13 cellular contexts compared by ENCODE assay signal in genomic region chr10:32995751-32996150, GRCh38. TPM values are rescaled to one million over a fixed set of nuclear protein-coding genes. Genes with fewer than 3 reads are reported as not detected.
DNase-seq lines count a peak whose midpoint lies in the region; ATAC-seq and TF ChIP-seq lines count a peak whose summit lies in the region.
"Had no signal": no experiment of that assay in that cellular context is flagged by ENCODE, and none has a peak within 500 bp of the region (broad histone marks: within the 10 kb centered on the region; RNA-seq: fewer than 3 reads in every experiment).

No MANE protein-coding gene starts in this region.

- H3K9me3 Mint-ChIP-seq in immature natural killer cell (peaks cover 0 to 11% (median 3%) of the 10 kb centered on the region in 6 donors), type B pancreatic cell (peaks cover 14% of the 10 kb centered on the region)

- H3K4me3 Mint-ChIP-seq in immature natural killer cell (peak overlapping the region in 3 of 5 donors; percentile 19 to 67 (median 54)), type B pancreatic cell (no peak overlapping the region)
- H3K4me3 Mint-ChIP-seq: activated CD4-positive, alpha-beta memory T cell treated with anti-CD3 and anti-CD28 coated beads for 36 hours had no signal

- H3K36me3 ChIP-seq in MG63 (no peaks in the 10 kb centered on the region), prostate gland (no peaks in the 10 kb centered on the region)
- H3K36me3 ChIP-seq: HAP-1 had no signal

- TF ChIP-seq CTCF in type B pancreatic cell (conservative IDR thresholded peaks at IDR 0.05) (no peak), prostate gland (IDR thresholded peaks at IDR 0.05) (no peak)

- WGBS in prostate gland, result 54% methylated on average over 3 of the region's 3 CpGs

- intact Hi-C loops in prostate gland (cut with DNase I), result no loop called here

- H3K27me3 ChIP-seq in MG63, result no peaks in the 10 kb centered on the region
- no peaks in the 10 kb centered on the region for H3K27me3 ChIP-seq in prostate gland (replicated peaks; ENCODE audit: insufficient read depth)

- TF ChIP-seq POLR2A in prostate gland (IDR thresholded peaks at IDR 0.05), result no peak

- H3K36me3 Mint-ChIP-seq in immature natural killer cell (peaks cover 0 to 13% (median 0%) of the 10 kb centered on the region in 3 donors), type B pancreatic cell (no peaks in the 10 kb centered on the region)
- H3K36me3 Mint-ChIP-seq: activated CD4-positive, alpha-beta memory T cell treated with anti-CD3 and anti-CD28 coated beads for 36 hours had no signal

- H3K4me1 ChIP-seq in prostate gland (replicated peaks), result no peaks in the 10 kb centered on the region
- H3K4me1 ChIP-seq: HAP-1 had no signal

- peaks cover 2% of the 10 kb centered on the region; the same call in 1 of the 2 replicates for H3K9me3 ChIP-seq in MG63
- no peaks in the 10 kb centered on the region for H3K9me3 ChIP-seq in prostate gland
- H3K9me3 ChIP-seq: HAP-1 had no signal

- H3K27me3 Mint-ChIP-seq in immature natural killer cell (ENCODE audit: low read depth in 3 of 3) (no peaks in the 10 kb centered on the region), type B pancreatic cell (no peaks in the 10 kb centered on the region)
- H3K27me3 Mint-ChIP-seq: activated CD4-positive, alpha-beta memory T cell treated with anti-CD3 and anti-CD28 coated beads for 36 hours had no signal

- H3K4me1 Mint-ChIP-seq in immature natural killer cell (peaks cover 15 to 20% of the 10 kb centered on the region in 2 donors), type B pancreatic cell (ENCODE audit: unreplicated experiment) (peaks cover 7% of the 10 kb centered on the region)

- H3K27ac Mint-ChIP-seq in immature natural killer cell, result peak overlapping the region in 5 of 6 donors; percentile 56 to 85 (median 79)
- H3K27ac Mint-ChIP-seq in type B pancreatic cell, result no peak overlapping the region
- H3K27ac Mint-ChIP-seq: activated CD4-positive, alpha-beta memory T cell treated with anti-CD3 and anti-CD28 coated beads for 36 hours had no signal

- DNase-seq in immature natural killer cell, result peak in 2 of 3 donors; percentile 24 to 33
- no peak for DNase-seq in MG63
- DNase-seq in type B pancreatic cell (ENCODE audit: extremely low spot score, unreplicated experiment), result no peak
- DNase-seq in prostate gland (ENCODE audit: low spot score), result no peak
- no peak for DNase-seq in NCI-H1417 (lab: John Stamatoyannopoulos, UW)
- DNase-seq: activated CD4-positive, alpha-beta memory T cell treated with anti-CD3 and anti-CD28 coated beads for 36 hours; aorta; MV-4-11; stimulated activated naive CD4-positive, alpha-beta T cell had no signal

- no peak overlapping the region for H3K4me3 ChIP-seq in MG63
- no peak overlapping the region for H3K4me3 ChIP-seq in prostate gland
- H3K4me3 ChIP-seq: HAP-1 had no signal

- H3K27ac ChIP-seq in prostate gland, result no peak overlapping the region

- ATAC-seq in GM18867 (IDR thresholded peaks at IDR 0.05; ENCODE audit: unreplicated experiment), result peak; percentile 39
- ATAC-seq in GM21786 (IDR thresholded peaks at IDR 0.05; ENCODE audit: unreplicated experiment), result peak; percentile 60
- peak; percentile 85 for ATAC-seq in HG03558 (IDR thresholded peaks at IDR 0.05; ENCODE audit: extremely low read depth, unreplicated experiment)

RNA-seq across cellular contexts. Expression of gene ITGB1, which starts 37.7 kb away (rescaled TPM):
- polyA plus RNA-seq in immature natural killer cell, result 100 to 1,000 TPM; 241 to 320 (median 276) TPM
- total RNA-seq in MG63 (2014; rRNA removed; shearing (Covaris generic); ENCODE audit: low replicate concordance), result 715 and 2,345 TPM in 2 replicates
- 224 and 240 TPM in 2 replicates for total RNA-seq in type B pancreatic cell (ENCODE audit: low replicate concordance)
- 100 to 1,000 TPM; 246 to 293 TPM for total RNA-seq in prostate gland

Comparison
In these comparisons a context has a peak if more than half of its experiments do, and no peak if none do; other contexts are left out.
1. DNase-seq: peak in immature natural killer cell (2 of 3); none in MG63 (single experiment), type B pancreatic cell (single experiment), prostate gland (single experiment) and NCI-H1417 (0 of 3).
2. Peak in every context shown above with its lines, with median percentiles within 50 percentile points of each other: ATAC-seq.